Comparison of ENCODE assay signal across 20 cellular contexts in genomic region chr22:27671413-27671721, GRCh38.
A peak's percentile ranks its signal among the peaks of the same experiment; 100 is the strongest.
DNase-seq lines count a peak whose midpoint lies in the region; ATAC-seq and TF ChIP-seq lines count a peak whose summit lies in the region.
"Had no signal": no experiment of that assay in that cellular context is flagged by ENCODE, and none has a peak within 500 bp of the region (broad histone marks: within the 10 kb centered on the region; RNA-seq: fewer than 3 reads in every experiment).

No MANE protein-coding gene starts in this region.

- H3K4me3 Mint-ChIP-seq in WTC11 = peak overlapping the region; percentile 22; the same call in 1 of the 2 replicates
- H3K4me3 Mint-ChIP-seq in activated CD4-positive, alpha-beta T cell treated with anti-CD3 and anti-CD28 coated beads, Interleukin-2, amount 10 ng/mL, durations not matched to agents 7 days and 5 days = no peak overlapping the region
- H3K4me3 Mint-ChIP-seq: activated CD8-positive, alpha-beta T cell treated with anti-CD3 and anti-CD28 coated beads for 36 hours; stimulated activated effector memory CD8-positive, alpha-beta T cell treated with anti-CD3 and anti-CD28 coated beads, Interleukin-12 subunit alpha, Interleukin-12 subunit beta, amount 100 ng/mL, for 72 hours had no signal

- H3K27ac ChIP-seq in HUES48 (ENCODE audit: low read depth, low read length) (peak overlapping the region; percentile 97), iPS-20b (ENCODE audit: low read length) (peak overlapping the region; percentile 57), skeletal muscle tissue (ENCODE audit: low read depth, low read length) (peak overlapping the region; percentile 96)
- H3K27ac ChIP-seq: prostate gland, thyroid gland had no signal

- H3K9ac ChIP-seq in HUES48 (ENCODE audit: low read depth, low read length) (no peak overlapping the region), iPS-20b (ENCODE audit: low read depth, low read length) (peak overlapping the region; percentile 78; the same call in 1 of the 2 replicates), skeletal muscle tissue (ENCODE audit: low read depth in 1 of 3, low read length in 3 of 3) (peak overlapping the region in 2 of 3 donors; percentile 54 to 77)

- peaks cover 57% of the 10 kb centered on the region for H3K4me1 Mint-ChIP-seq in WTC11
- H3K4me1 Mint-ChIP-seq in activated CD4-positive, alpha-beta T cell treated with anti-CD3 and anti-CD28 coated beads, Interleukin-2, amount 10 ng/mL, durations not matched to agents 7 days and 5 days = no peaks in the 10 kb centered on the region
- H3K4me1 Mint-ChIP-seq: stimulated activated effector memory CD8-positive, alpha-beta T cell treated with anti-CD3 and anti-CD28 coated beads, Interleukin-12 subunit alpha, Interleukin-12 subunit beta, amount 100 ng/mL, for 72 hours had no signal

- no peak for DNase-seq in WTC11 (ENCODE audit: low spot score)
- DNase-seq in activated CD4-positive, alpha-beta T cell treated with anti-CD3 and anti-CD28 coated beads, Interleukin-2, amount 10 ng/mL, durations not matched to agents 7 days and 5 days = no peak
- no peak for DNase-seq in SIG-M5 (lab: John Stamatoyannopoulos, UW)
- DNase-seq: activated CD8-positive, alpha-beta T cell treated with anti-CD3 and anti-CD28 coated beads for 36 hours; BE2C; cerebellar nuclear complex; DMS 273 treated with DMSO at 0.1 percent for 48 hours; GOT3; Karpas-422; NCI-H1417 treated with DMSO at 0.1 percent for 48 hours; NCI-H2171 treated with DMSO at 0.1 percent for 48 hours; NCI-H774 had no signal

- H3K36me3 Mint-ChIP-seq in WTC11 = peaks cover 21% of the 10 kb centered on the region
- no peaks in the 10 kb centered on the region for H3K36me3 Mint-ChIP-seq in activated CD4-positive, alpha-beta T cell treated with anti-CD3 and anti-CD28 coated beads, Interleukin-2, amount 10 ng/mL, durations not matched to agents 7 days and 5 days (ENCODE audit: low read depth)
- H3K36me3 Mint-ChIP-seq: stimulated activated effector memory CD8-positive, alpha-beta T cell treated with anti-CD3 and anti-CD28 coated beads, Interleukin-12 subunit alpha, Interleukin-12 subunit beta, amount 100 ng/mL, for 72 hours had no signal

- no peak overlapping the region for H3K4me3 ChIP-seq in HUES48 (ENCODE audit: low read depth, low read length)
- peak overlapping the region; percentile 42; the same call in 1 of the 2 replicates for H3K4me3 ChIP-seq in iPS-20b (ENCODE audit: low read length)
- H3K4me3 ChIP-seq in skeletal muscle tissue (ENCODE audit: low read length in 3 of 3) = no peak overlapping the region
- H3K4me3 ChIP-seq: prostate gland, thyroid gland had no signal

- H3K27me3 ChIP-seq in HUES48 (ENCODE audit: control insufficient read depth, insufficient read depth, low read length) = no peaks in the 10 kb centered on the region
- no peaks in the 10 kb centered on the region for H3K27me3 ChIP-seq in iPS-20b (ENCODE audit: insufficient read depth, low read length)
- H3K27me3 ChIP-seq in skeletal muscle tissue (ENCODE audit: control insufficient read depth in 3 of 3, insufficient read depth in 3 of 3, low read length in 3 of 3) = no peaks in the 10 kb centered on the region
- H3K27me3 ChIP-seq: BE2C, thyroid gland had no signal

- peak overlapping the region; percentile 97 for H3K27ac Mint-ChIP-seq in WTC11
- H3K27ac Mint-ChIP-seq in activated CD4-positive, alpha-beta T cell treated with anti-CD3 and anti-CD28 coated beads, Interleukin-2, amount 10 ng/mL, durations not matched to agents 7 days and 5 days = no peak overlapping the region
- H3K27ac Mint-ChIP-seq: activated CD8-positive, alpha-beta T cell treated with anti-CD3 and anti-CD28 coated beads for 36 hours; stimulated activated effector memory CD8-positive, alpha-beta T cell treated with anti-CD3 and anti-CD28 coated beads, Interleukin-12 subunit alpha, Interleukin-12 subunit beta, amount 100 ng/mL, for 72 hours had no signal

- no peaks in the 10 kb centered on the region for H3K27me3 Mint-ChIP-seq in WTC11 (ENCODE audit: low read depth)
- peaks cover 2% of the 10 kb centered on the region for H3K27me3 Mint-ChIP-seq in activated CD4-positive, alpha-beta T cell treated with anti-CD3 and anti-CD28 coated beads, Interleukin-2, amount 10 ng/mL, durations not matched to agents 7 days and 5 days

- H3K9me3 Mint-ChIP-seq in WTC11 = peaks cover 8% of the 10 kb centered on the region
- peaks cover 6% of the 10 kb centered on the region for H3K9me3 Mint-ChIP-seq in activated CD4-positive, alpha-beta T cell treated with anti-CD3 and anti-CD28 coated beads, Interleukin-2, amount 10 ng/mL, durations not matched to agents 7 days and 5 days

- peaks cover 21% of the 10 kb centered on the region for H3K4me1 ChIP-seq in HUES48 (ENCODE audit: control insufficient read depth, insufficient read depth, low read length)
- peaks cover 17% of the 10 kb centered on the region for H3K4me1 ChIP-seq in iPS-20b (ENCODE audit: insufficient read depth, low read length)
- H3K4me1 ChIP-seq in skeletal muscle tissue (ENCODE audit: control insufficient read depth in 3 of 3, insufficient read depth in 3 of 3, low read length in 3 of 3) = peaks cover 27 to 60% (median 44%) of the 10 kb centered on the region in 3 donors
- H3K4me1 ChIP-seq: BE2C, prostate gland had no signal

- ATAC-seq in WTC11 (no peak), GM18868 (IDR thresholded peaks at IDR 0.05; ENCODE audit: unreplicated experiment) (no peak)
- ATAC-seq: activated CD8-positive, alpha-beta T cell treated with anti-CD3 and anti-CD28 coated beads for 36 hours; Panc1; stimulated activated effector memory CD8-positive, alpha-beta T cell treated with anti-CD3 and anti-CD28 coated beads, Interleukin-12 subunit alpha, Interleukin-12 subunit beta, amount 100 ng/mL, for 72 hours had no signal

- H3K9me3 ChIP-seq in HUES48 (ENCODE audit: control insufficient read depth, insufficient read depth, low read length) (0 out of 2 replicates have a peak, but pooled peaks cover 3% of the 10 kb centered on the region), iPS-20b (ENCODE audit: insufficient read depth, low read depth, low read length) (peaks cover 4% of the 10 kb centered on the region), skeletal muscle tissue (ENCODE audit: control insufficient read depth in 3 of 3, low read length in 3 of 3) (peaks cover 0 to 3% (median 3%) of the 10 kb centered on the region in 3 donors)
- H3K9me3 ChIP-seq: prostate gland, thyroid gland had no signal

- POLR2A ChIA-PET in WTC11 (lab: Charles Lee) = interaction anchor here (0.6 kb wide), 1 partner anchor 129 kb away, joined by 4 read pairs; no protein-coding TSS in a partner anchor
- POLR2A ChIA-PET in activated CD4-positive, alpha-beta T cell treated with anti-CD3 and anti-CD28 coated beads, Interleukin-2, amount 10 ng/mL, durations not matched to agents 7 days and 5 days (lab: Charles Lee) = no interaction called here

- H3K36me3 ChIP-seq in HUES48 (ENCODE audit: control insufficient read depth, insufficient read depth, low read length) (0 out of 2 replicates have a peak, but pooled peaks cover 9% of the 10 kb centered on the region), iPS-20b (ENCODE audit: insufficient read depth, low read depth, low read length) (peaks cover 15% of the 10 kb centered on the region; the same call in 1 of the 2 replicates), skeletal muscle tissue (ENCODE audit: control insufficient read depth in 3 of 3, insufficient read depth in 3 of 3, low read length in 3 of 3) (peaks cover 0 to 2% (median 0%) of the 10 kb centered on the region in 3 donors)
- H3K36me3 ChIP-seq: BE2C, prostate gland, thyroid gland had no signal

- no peak for TF ChIP-seq CTCF in WTC11 (IDR thresholded peaks at IDR 0.05)

- CTCF ChIA-PET in WTC11 (lab: Charles Lee) = interaction anchor here (0.8 to 1.6 kb wide), 6 partner anchors 10 to 1530 kb away, joined by 3 to 7 read pairs (median 4); no protein-coding TSS in a partner anchor
- CTCF ChIA-PET in activated CD4-positive, alpha-beta T cell treated with anti-CD3 and anti-CD28 coated beads, Interleukin-2, amount 10 ng/mL, durations not matched to agents 7 days and 5 days (lab: Charles Lee) = no interaction called here

TF ChIP-seq in WTC11, 78 proteins besides CTCF, POLR2A, EP300 and RAD21:
- no peak for TF ChIP-seq NR2C2 (CRISPR knock-in tag; IDR thresholded peaks at IDR 0.05)
TF ChIP-seq in WTC11: peak in this region for 0.
